In the genomic region with DNA sequence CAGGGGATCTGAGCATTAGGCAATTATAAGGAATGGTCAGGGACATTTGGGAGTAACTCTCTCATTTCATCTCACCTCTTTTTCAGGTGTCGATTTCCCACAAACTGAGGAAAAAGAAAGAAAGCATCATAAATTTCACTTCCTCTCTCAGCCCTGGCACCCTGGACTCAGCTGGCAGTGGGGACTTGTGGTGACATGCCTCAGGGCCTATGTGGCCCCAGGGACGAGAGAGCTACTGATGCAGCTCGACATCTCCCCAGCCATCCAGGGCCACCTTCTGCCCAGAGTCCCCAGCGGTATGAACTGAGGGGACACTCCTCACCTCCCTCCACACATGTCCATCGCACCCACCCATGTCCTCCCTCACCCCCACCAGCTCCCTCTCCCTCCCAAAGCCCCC, we compare ENCODE assay signal across 9 cellular contexts. TPM values are rescaled to one million over a fixed set of nuclear protein-coding genes. Genes with fewer than 3 reads are reported as not detected.
DNase-seq lines count a peak whose midpoint lies in the region; ATAC-seq lines count a peak whose summit lies in the region.
"Had no signal": no experiment of that assay in that cellular context is flagged by ENCODE, and none has a peak within 500 bp of the region (broad histone marks: within the 10 kb centered on the region; RNA-seq: fewer than 3 reads in every experiment).

No MANE protein-coding gene starts in this region.

- H3K79me1 ChIP-seq in mesendoderm (ENCODE audit: low read length) = peaks cover 22% of the 10 kb centered on the region

- peaks cover 62% of the 10 kb centered on the region for H3K36me3 Mint-ChIP-seq in central memory CD8-positive, alpha-beta T cell (ENCODE audit: insufficient read depth)
- peaks cover 0 to 3% of the 10 kb centered on the region in 2 donors for H3K36me3 Mint-ChIP-seq in stimulated activated naive B cell treated with anti-CD40 and anti-IgM and Interleukin-4, amounts not matched to agents 10 μg/mL and 1 μg/mL and 100 μg/mL, for 72 hours

- no peak overlapping the region for H2AK5ac ChIP-seq in mesendoderm (ENCODE audit: low read length)

- no peak for DNase-seq in central memory CD8-positive, alpha-beta T cell (ENCODE audit: low spot score in 2 of 2)
- peak; percentile 68 for DNase-seq in stimulated activated naive B cell treated with anti-CD40 and anti-IgM and Interleukin-4, amounts not matched to agents 10 μg/mL and 1 μg/mL and 100 μg/mL, for 72 hours
- DNase-seq in DMS 273 (lab: John Stamatoyannopoulos, UW; ENCODE audit: unreplicated experiment) = no peak
- DNase-seq in MG63 = no peak
- no peak for DNase-seq in mesendoderm
- DNase-seq: effector CD4-positive, alpha-beta T cell had no signal

- H3K4me2 ChIP-seq in mesendoderm (ENCODE audit: low read length) = no peak overlapping the region

- H2BK5ac ChIP-seq in mesendoderm (ENCODE audit: low read length) = no peak overlapping the region

- ATAC-seq in GM18907 (IDR thresholded peaks at IDR 0.05; ENCODE audit: unreplicated experiment) = peak; percentile 65
- ATAC-seq in HG03175 (IDR thresholded peaks at IDR 0.05; ENCODE audit: unreplicated experiment) = peak; percentile 87
- ATAC-seq in central memory CD8-positive, alpha-beta T cell (replicated peaks; ENCODE audit: extremely low read depth, poor library complexity, severe bottlenecking) = no peak
- ATAC-seq in stimulated activated naive B cell treated with anti-CD40 and anti-IgM and Interleukin-4, amounts not matched to agents 10 μg/mL and 1 μg/mL and 100 μg/mL, for 72 hours (replicated peaks) = peak; percentile 100

- H4K5ac ChIP-seq in mesendoderm (ENCODE audit: low read length) = no peak overlapping the region

- no peak overlapping the region for H3K56ac ChIP-seq in mesendoderm (ENCODE audit: low read length)

- no peak overlapping the region for H3K4ac ChIP-seq in mesendoderm (ENCODE audit: low read depth, low read length)

- H3K4me3 ChIP-seq in MG63 = no peak overlapping the region
- no peak overlapping the region for H3K4me3 ChIP-seq in mesendoderm (ENCODE audit: low read length)

- H3K27ac ChIP-seq in mesendoderm (ENCODE audit: low read depth, low read length) = no peak overlapping the region

- H2BK15ac ChIP-seq in mesendoderm (replicated peaks; ENCODE audit: low read depth) = no peak overlapping the region

- peaks cover 47% of the 10 kb centered on the region for H3K4me1 Mint-ChIP-seq in central memory CD8-positive, alpha-beta T cell
- H3K4me1 Mint-ChIP-seq in stimulated activated naive B cell treated with anti-CD40 and anti-IgM and Interleukin-4, amounts not matched to agents 10 μg/mL and 1 μg/mL and 100 μg/mL, for 72 hours = peaks cover 26 to 40% of the 10 kb centered on the region in 2 donors

- no peaks in the 10 kb centered on the region for H3K27me3 ChIP-seq in MG63
- H3K27me3 ChIP-seq in mesendoderm (ENCODE audit: insufficient read depth, low read length, poor library complexity) = no peaks in the 10 kb centered on the region

- peak overlapping the region; percentile 18 for H3K4me3 Mint-ChIP-seq in central memory CD8-positive, alpha-beta T cell
- no peak overlapping the region for H3K4me3 Mint-ChIP-seq in stimulated activated naive B cell treated with anti-CD40 and anti-IgM and Interleukin-4, amounts not matched to agents 10 μg/mL and 1 μg/mL and 100 μg/mL, for 72 hours

- no peak overlapping the region for H3K18ac ChIP-seq in mesendoderm (ENCODE audit: low read length)

- H3K23ac ChIP-seq in mesendoderm (ENCODE audit: low read length) = no peak overlapping the region

- no CpG with 5 or more reads among the region's 5 CpGs for WGBS in mesendoderm (ENCODE audit: extremely low coverage, insufficient coverage, low lambda C conversion rate)

- H2BK120ac ChIP-seq in mesendoderm (ENCODE audit: low read depth, low read length) = no peak overlapping the region

- peaks cover 11% of the 10 kb centered on the region for H3K4me1 ChIP-seq in mesendoderm (ENCODE audit: control insufficient read depth, low read depth, low read length)

- no peaks in the 10 kb centered on the region for H3K9me3 Mint-ChIP-seq in central memory CD8-positive, alpha-beta T cell
- H3K9me3 Mint-ChIP-seq in stimulated activated naive B cell treated with anti-CD40 and anti-IgM and Interleukin-4, amounts not matched to agents 10 μg/mL and 1 μg/mL and 100 μg/mL, for 72 hours = no peaks in the 10 kb centered on the region

- no peaks in the 10 kb centered on the region for H3K9me3 ChIP-seq in MG63

- H3K36me3 ChIP-seq in MG63 (peaks cover 91% of the 10 kb centered on the region), mesendoderm (ENCODE audit: control insufficient read depth, insufficient read depth, low read length) (peaks cover 34% of the 10 kb centered on the region)

- H3K27ac Mint-ChIP-seq in central memory CD8-positive, alpha-beta T cell (ENCODE audit: low read depth) = peak overlapping the region; percentile 49
- no peak overlapping the region for H3K27ac Mint-ChIP-seq in stimulated activated naive B cell treated with anti-CD40 and anti-IgM and Interleukin-4, amounts not matched to agents 10 μg/mL and 1 μg/mL and 100 μg/mL, for 72 hours

- no peak overlapping the region for H4K8ac ChIP-seq in mesendoderm (ENCODE audit: low read depth, low read length)

- H3K27me3 Mint-ChIP-seq in central memory CD8-positive, alpha-beta T cell = no peaks in the 10 kb centered on the region
- peaks cover 62 to 82% of the 10 kb centered on the region in 2 donors for H3K27me3 Mint-ChIP-seq in stimulated activated naive B cell treated with anti-CD40 and anti-IgM and Interleukin-4, amounts not matched to agents 10 μg/mL and 1 μg/mL and 100 μg/mL, for 72 hours

- H3K79me2 ChIP-seq in mesendoderm (ENCODE audit: control insufficient read depth, insufficient read depth, low read length) = peaks cover 17% of the 10 kb centered on the region

- no peak overlapping the region for H3K9ac ChIP-seq in mesendoderm (ENCODE audit: low read length)

RNA-seq across cellular contexts. Expression of a gene that starts 11.7 kb away (rescaled TPM):
- total RNA-seq in MG63 (2014; rRNA removed; shearing (Covaris generic); ENCODE audit: low replicate concordance) = 181 and 208 TPM in 2 replicates
- polyA plus RNA-seq in mesendoderm (2013, experiment 1 of 2) = 87.0 TPM
- polyA plus RNA-seq in mesendoderm (2013, experiment 2 of 2) = 84.9 TPM

RNA-seq across cellular contexts. Expression of a gene that starts 19.7 kb away (rescaled TPM):
- total RNA-seq in MG63 (2014; rRNA removed; shearing (Covaris generic); ENCODE audit: low replicate concordance) = not detected in 2 replicates
- 23.2 TPM for polyA plus RNA-seq in mesendoderm (2013, experiment 1 of 2)
- polyA plus RNA-seq in mesendoderm (2013, experiment 2 of 2) = 22.0 TPM
- total RNA-seq: T-helper 2 cell treated with Interferon-gamma antibody and Interleukin-4, amounts not matched to agents 100 ng/mL and 5 ng/mL, for 36 hours had no signal

RNA-seq across cellular contexts. Expression of a gene that starts 45.2 kb away (rescaled TPM):
- 0.07 and 0.66 TPM in 2 replicates for total RNA-seq in MG63 (2014; rRNA removed; shearing (Covaris generic); ENCODE audit: low replicate concordance)
- 71.7 TPM for polyA plus RNA-seq in mesendoderm (2013, experiment 1 of 2)
- 73.4 TPM for polyA plus RNA-seq in mesendoderm (2013, experiment 2 of 2)

RNA-seq across cellular contexts. Expression of a gene that starts 53.8 kb away (rescaled TPM):
- 35.0 and 61.5 TPM in 2 replicates for total RNA-seq in MG63 (2014; rRNA removed; shearing (Covaris generic); ENCODE audit: low replicate concordance)
- polyA plus RNA-seq in mesendoderm (2013, experiment 1 of 2) = 16.5 TPM
- polyA plus RNA-seq in mesendoderm (2013, experiment 2 of 2) = 15.5 TPM
